In the genomic region with DNA sequence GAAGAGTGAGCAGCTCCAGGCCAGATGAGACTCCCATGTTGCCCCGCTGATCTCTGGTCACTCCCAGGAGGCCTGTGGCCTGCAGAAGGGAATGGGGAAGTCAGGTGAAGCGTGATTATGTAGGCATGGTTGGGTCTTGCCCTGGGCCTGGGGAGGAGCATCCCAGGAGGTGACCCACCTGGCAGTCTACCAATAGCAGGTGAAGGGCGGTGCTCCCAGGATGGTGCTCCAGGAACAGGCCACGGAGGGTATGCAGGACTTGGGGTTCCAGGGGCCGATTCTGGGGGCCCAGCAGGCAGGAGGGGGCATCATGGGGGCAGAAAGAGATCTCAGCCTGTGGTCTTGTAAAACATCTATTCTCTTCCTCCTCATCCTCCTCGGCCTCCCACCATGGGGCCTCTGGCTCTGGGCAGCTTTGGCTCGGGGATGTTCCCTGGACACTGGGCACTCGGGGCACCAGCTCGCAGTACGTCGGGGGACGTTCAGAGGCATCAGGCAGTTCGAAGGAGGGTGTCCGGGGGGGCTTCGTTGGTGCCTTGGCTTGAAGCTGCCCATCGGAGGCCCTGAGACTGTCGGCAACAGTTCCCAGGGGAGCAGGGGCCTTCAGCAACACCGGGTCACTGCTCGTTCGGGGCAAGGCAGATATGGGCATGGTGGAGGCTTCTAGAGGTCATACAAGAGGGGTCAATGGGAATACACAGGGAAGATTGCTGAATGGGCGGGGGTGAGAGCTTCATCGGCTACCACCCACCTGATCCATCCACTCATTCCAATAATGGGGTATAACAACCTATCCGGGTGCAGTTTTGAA, we compare ENCODE assay signal across 19 cellular contexts. TPM values are rescaled to one million over a fixed set of nuclear protein-coding genes. Genes with fewer than 3 reads are reported as not detected.
A peak's percentile ranks its signal among the peaks of the same experiment; 100 is the strongest.
DNase-seq lines count a peak whose midpoint lies in the region; ATAC-seq and TF ChIP-seq lines count a peak whose summit lies in the region.
"Had no signal": no experiment of that assay in that cellular context is flagged by ENCODE, and none has a peak within 500 bp of the region (broad histone marks: within the 10 kb centered on the region; RNA-seq: fewer than 3 reads in every experiment).

No MANE protein-coding gene starts in this region.

- no peak overlapping the region for H3K4me3 ChIP-seq in neuronal stem cell (ENCODE audit: low read length in 2 of 2)
- H3K4me3 ChIP-seq: GM23338, Peyer's patch had no signal

- peak; percentile 57 for DNase-seq in activated effector memory CD4-positive, alpha-beta T cell treated with anti-CD3 and anti-CD28 coated beads, Interleukin-2, amount 50 U/mL, for 16 hours
- DNase-seq in activated effector memory CD4-positive, alpha-beta T cell treated with Interleukin-2 at 50 U/mL for 16 hours = no peak
- no peak for DNase-seq in CD4-positive, alpha-beta T cell
- no peak for DNase-seq in RWPE1 (ENCODE audit: low spot score)
- no peak for DNase-seq in neuronal stem cell (ENCODE audit: low spot score)
- DNase-seq in activated T-cell treated with anti-CD3 and anti-CD28 coated beads, Interleukin-2, amount 50 U/mL, for 72 hours = no peak
- no peak for DNase-seq in HFFc6
- DNase-seq in HCEC 1CT = no peak
- DNase-seq: 8988T, GF-D8, NCI-H1048, NCI-H2081 treated with DMSO at 0.1 percent for 48 hours, NCI-H510A treated with DMSO at 0.1 percent for 48 hours, NCI-H82, Peyer's patch, Right ventricle myocardium superior had no signal

- POLR2A ChIA-PET in CD4-positive, alpha-beta T cell (lab: Charles Lee) = interaction anchor here (1.5 to 1.6 kb wide), 2 partner anchors 15 to 17 kb away, joined by 3 to 5 read pairs; a partner anchor contains a TSS
- POLR2A ChIA-PET in RWPE1 (lab: Yijun Ruan, JAX; ENCODE audit: low non-redundant PET) = no interaction called here

- no peak overlapping the region for H4K8ac ChIP-seq in neuronal stem cell (ENCODE audit: low read depth, low read length)

- H3K4me3 Mint-ChIP-seq in CD4-positive, alpha-beta T cell = no peak overlapping the region
- no peak overlapping the region for H3K4me3 Mint-ChIP-seq in activated T-cell treated with anti-CD3 and anti-CD28 coated beads, Interleukin-2, amount 50 U/mL, for 72 hours
- no peak overlapping the region for H3K4me3 Mint-ChIP-seq in HFFc6
- H3K4me3 Mint-ChIP-seq: GM23338 had no signal

- no peak overlapping the region for H3K23ac ChIP-seq in neuronal stem cell (ENCODE audit: low read depth, low read length, poor library complexity)

- no peaks in the 10 kb centered on the region for H3K27me3 Mint-ChIP-seq in CD4-positive, alpha-beta T cell
- H3K27me3 Mint-ChIP-seq in activated T-cell treated with anti-CD3 and anti-CD28 coated beads, Interleukin-2, amount 50 U/mL, for 72 hours (ENCODE audit: low read depth) = no peaks in the 10 kb centered on the region
- H3K27me3 Mint-ChIP-seq in HFFc6 (ENCODE audit: insufficient read depth) = peaks cover 3% of the 10 kb centered on the region; the same call in 1 of the 2 replicates

- no peak overlapping the region for H2BK12ac ChIP-seq in neuronal stem cell (ENCODE audit: low read length)

- peaks cover 11% of the 10 kb centered on the region for H3K4me1 Mint-ChIP-seq in CD4-positive, alpha-beta T cell (ENCODE audit: low read depth)
- peaks cover 19% of the 10 kb centered on the region for H3K4me1 Mint-ChIP-seq in activated T-cell treated with anti-CD3 and anti-CD28 coated beads, Interleukin-2, amount 50 U/mL, for 72 hours (ENCODE audit: low read depth)
- H3K4me1 Mint-ChIP-seq in HFFc6 (ENCODE audit: low read depth) = no peaks in the 10 kb centered on the region

- no peak overlapping the region for H4K91ac ChIP-seq in neuronal stem cell (ENCODE audit: low read depth, low read length, poor library complexity)

- H2BK120ac ChIP-seq in neuronal stem cell (ENCODE audit: low read depth, low read length) = no peak overlapping the region

- peak overlapping the region; percentile 0 for H2BK5ac ChIP-seq in neuronal stem cell (ENCODE audit: low read length)

- no peak overlapping the region for H2BK15ac ChIP-seq in neuronal stem cell (ENCODE audit: low read length)

- H3K79me1 ChIP-seq in neuronal stem cell (ENCODE audit: low read depth, low read length) = no peaks in the 10 kb centered on the region

- no peak for ATAC-seq in CD4-positive, alpha-beta T cell (ENCODE audit: poor library complexity)
- ATAC-seq in activated T-cell treated with anti-CD3 and anti-CD28 coated beads, Interleukin-2, amount 50 U/mL, for 72 hours (replicated peaks in 1 of 2) = no peak

- CTCF ChIA-PET in CD4-positive, alpha-beta T cell (lab: Charles Lee) = interaction anchor here (1.7 kb wide), 1 partner anchor 108 kb away, joined by 6 read pairs; no protein-coding TSS in a partner anchor
- CTCF ChIA-PET in RWPE1 (lab: Yijun Ruan, JAX) = no interaction called here

- peaks cover 0 to 5% of the 10 kb centered on the region in 2 donors for H3K4me1 ChIP-seq in neuronal stem cell (ENCODE audit: control insufficient read depth in 2 of 2, insufficient read depth in 1 of 2, low read depth in 1 of 2, low read length in 2 of 2)

- peaks cover 81% of the 10 kb centered on the region for H3K36me3 Mint-ChIP-seq in CD4-positive, alpha-beta T cell (ENCODE audit: low read depth)
- H3K36me3 Mint-ChIP-seq in activated T-cell treated with anti-CD3 and anti-CD28 coated beads, Interleukin-2, amount 50 U/mL, for 72 hours (ENCODE audit: insufficient read depth in 2 of 2) = peaks cover 6 to 14% of the 10 kb centered on the region in 2 donors
- peaks cover 4% of the 10 kb centered on the region for H3K36me3 Mint-ChIP-seq in HFFc6 (ENCODE audit: low read depth)

- peaks cover 13 to 23% of the 10 kb centered on the region in 2 donors for H3K36me3 ChIP-seq in neuronal stem cell (replicated peaks in 1 of 2; ENCODE audit: control insufficient read depth in 2 of 2, insufficient read depth in 2 of 2, low read length in 2 of 2)

- peak overlapping the region; percentile 88 for H2AK5ac ChIP-seq in neuronal stem cell (ENCODE audit: low read depth, low read length)

- H3K4me2 ChIP-seq in neuronal stem cell (ENCODE audit: insufficient read depth, low read length, poor library complexity, severe bottlenecking) = no peak overlapping the region
- H3K4me2 ChIP-seq: GM23338 had no signal

- no peaks in the 10 kb centered on the region for H3K9me3 ChIP-seq in CD4-positive, alpha-beta T cell (ENCODE audit: control insufficient read depth, low read length)
- no peaks in the 10 kb centered on the region for H3K9me3 ChIP-seq in neuronal stem cell (replicated peaks in 1 of 2; ENCODE audit: control insufficient read depth in 2 of 2, insufficient read depth in 1 of 2, low read depth in 1 of 2, low read length in 2 of 2)
- H3K9me3 ChIP-seq: Peyer's patch had no signal

- no peaks in the 10 kb centered on the region for H3K9me3 Mint-ChIP-seq in CD4-positive, alpha-beta T cell
- no peaks in the 10 kb centered on the region for H3K9me3 Mint-ChIP-seq in activated T-cell treated with anti-CD3 and anti-CD28 coated beads, Interleukin-2, amount 50 U/mL, for 72 hours
- no peaks in the 10 kb centered on the region for H3K9me3 Mint-ChIP-seq in HFFc6
- H3K9me3 Mint-ChIP-seq: GM23338 had no signal

- H2AFZ ChIP-seq in neuronal stem cell (ENCODE audit: low read length) = no peak overlapping the region
- H2AFZ ChIP-seq: GM23338 had no signal

- intact Hi-C loops in CD4-positive, alpha-beta T cell (cut with DNase I, micrococcal nuclease) = loop anchor here in 1 of 2 experiments (5.0 kb wide), 1 partner anchor 238 kb away; no protein-coding TSS in a partner anchor

- H3K27ac Mint-ChIP-seq in CD4-positive, alpha-beta T cell = peak overlapping the region; percentile 44
- H3K27ac Mint-ChIP-seq in activated T-cell treated with anti-CD3 and anti-CD28 coated beads, Interleukin-2, amount 50 U/mL, for 72 hours = no peak overlapping the region
- no peak overlapping the region for H3K27ac Mint-ChIP-seq in HFFc6
- H3K27ac Mint-ChIP-seq: GM23338 had no signal

- no peaks in the 10 kb centered on the region for H3K27me3 ChIP-seq in CD4-positive, alpha-beta T cell (ENCODE audit: control insufficient read depth, insufficient read depth, low read length)
- no peaks in the 10 kb centered on the region for H3K27me3 ChIP-seq in neuronal stem cell (ENCODE audit: control insufficient read depth in 3 of 3, insufficient read depth in 3 of 3, low read depth in 1 of 3, low read length in 3 of 3)
- H3K27me3 ChIP-seq: Peyer's patch had no signal

- WGBS in neuronal stem cell (ENCODE audit: extremely low coverage in 2 of 2, insufficient read length in 2 of 2, insufficient replicate concordance in 1 of 2), 2 donors = no CpG with 5 or more reads among the region's 23 CpGs

- TF ChIP-seq CTCF in CD4-positive, alpha-beta T cell (IDR thresholded peaks at IDR 0.05) = no peak
- TF ChIP-seq CTCF in RWPE1 (conservative IDR thresholded peaks at IDR 0.05; ENCODE audit: low read depth) (no peak), HFFc6 (IDR thresholded peaks at IDR 0.05) (no peak)

- no peak overlapping the region for H3K4ac ChIP-seq in neuronal stem cell (ENCODE audit: low read length)

- H3K18ac ChIP-seq in neuronal stem cell (ENCODE audit: low read length) = peak overlapping the region; percentile 38

- H3K14ac ChIP-seq in neuronal stem cell (ENCODE audit: low read length) = no peak overlapping the region

- no peak overlapping the region for H3K27ac ChIP-seq in CD4-positive, alpha-beta T cell (ENCODE audit: low read depth, low read length)
- H3K27ac ChIP-seq in RWPE1 = peak overlapping the region; percentile 12
- no peak overlapping the region for H3K27ac ChIP-seq in neuronal stem cell (replicated peaks; ENCODE audit: low read length)

- no peak overlapping the region for H3K9ac ChIP-seq in neuronal stem cell (ENCODE audit: low read depth, low read length, poor library complexity)

RNA-seq across cellular contexts. Expression of a gene that starts 12.4 kb away (rescaled TPM):
- 10 to 100 TPM; 39.2 to 41.3 TPM for total RNA-seq in CD4-positive, alpha-beta T cell
- polyA plus RNA-seq in neuronal stem cell (2013, experiment 1 of 2) = 0.18 TPM
- polyA plus RNA-seq in neuronal stem cell (2013, experiment 2 of 2) = 0.14 TPM
- total RNA-seq in activated T-cell treated with anti-CD3 and anti-CD28 coated beads, Interleukin-2, amount 50 U/mL, for 72 hours = 10 to 100 TPM; 19.9 to 24.5 TPM
- not detected for total RNA-seq in HFFc6 (2021; fragmentation: NEBNext Ultra II Directional; extraction: Animal tissue kit (Norgen Biotek cat#: 25700))
- total RNA-seq: Right ventricle myocardium superior had no signal

RNA-seq across cellular contexts. Expression of a gene that starts 15.4 kb away (rescaled TPM):
- total RNA-seq in CD4-positive, alpha-beta T cell = 1 to 10 TPM; 1.6 to 1.9 TPM
- 49.7 TPM for polyA plus RNA-seq in neuronal stem cell (2013, experiment 1 of 2)
- 50.0 TPM for polyA plus RNA-seq in neuronal stem cell (2013, experiment 2 of 2)
- 10 to 100 TPM; 49.0 to 68.4 TPM for total RNA-seq in activated T-cell treated with anti-CD3 and anti-CD28 coated beads, Interleukin-2, amount 50 U/mL, for 72 hours
- 10 to 100 TPM; 46.1 to 53.3 (median 48.8) TPM for total RNA-seq in HFFc6 (2021; fragmentation: NEBNext Ultra II Directional; extraction: Animal tissue kit (Norgen Biotek cat#: 25700))

RNA-seq across cellular contexts. Expression of a gene that starts 17.5 kb away (rescaled TPM):
- total RNA-seq in CD4-positive, alpha-beta T cell = 10 to 100 TPM; 34.5 to 36.6 TPM
- polyA plus RNA-seq in neuronal stem cell (2013, experiment 1 of 2) = 54.3 TPM
- 53.1 TPM for polyA plus RNA-seq in neuronal stem cell (2013, experiment 2 of 2)
- total RNA-seq in activated T-cell treated with anti-CD3 and anti-CD28 coated beads, Interleukin-2, amount 50 U/mL, for 72 hours = 100 to 1,000 TPM; 130 to 162 TPM
- total RNA-seq in HFFc6 (2021; fragmentation: NEBNext Ultra II Directional; extraction: Animal tissue kit (Norgen Biotek cat#: 25700)) = 10 to 100 TPM; 52.2 to 60.5 (median 56.4) TPM

RNA-seq across cellular contexts. Expression of a gene that starts 17.6 kb away (rescaled TPM):
- 10 to 100 TPM; 70.0 to 70.1 TPM for total RNA-seq in CD4-positive, alpha-beta T cell
- polyA plus RNA-seq in neuronal stem cell (2013, experiment 1 of 2) = 0.06 TPM
- polyA plus RNA-seq in neuronal stem cell (2013, experiment 2 of 2) = 0.04 TPM
- 100 to 1,000 TPM; 111 to 114 TPM for total RNA-seq in activated T-cell treated with anti-CD3 and anti-CD28 coated beads, Interleukin-2, amount 50 U/mL, for 72 hours
- total RNA-seq in HFFc6 (2021; fragmentation: NEBNext Ultra II Directional; extraction: Animal tissue kit (Norgen Biotek cat#: 25700)) = not detected
- total RNA-seq: MCF 10A had no signal
- polyA plus RNA-seq: BJ had no signal

RNA-seq across cellular contexts. Expression of a gene that starts 34.4 kb away (rescaled TPM):
- total RNA-seq in CD4-positive, alpha-beta T cell = under 1 TPM in 1 of 2 experiments, not detected in 1; 0.55 TPM
- polyA plus RNA-seq in neuronal stem cell (2013, experiment 1 of 2) = 0.21 TPM
- 0.64 TPM for polyA plus RNA-seq in neuronal stem cell (2013, experiment 2 of 2)
- total RNA-seq in activated T-cell treated with anti-CD3 and anti-CD28 coated beads, Interleukin-2, amount 50 U/mL, for 72 hours = 1 to 10 TPM; 1.8 to 2.5 TPM
- total RNA-seq in HFFc6 (2021; fragmentation: NEBNext Ultra II Directional; extraction: Animal tissue kit (Norgen Biotek cat#: 25700)) = 1 to 10 TPM in 4 of 6 experiments, under 1 TPM in 2; 0.82 to 1.5 (median 1.2) TPM

Comparison
In these comparisons a context has a peak if more than half of its experiments do, and no peak if none do; other contexts are left out.
1. RNA of a gene that starts 12.4 kb away (total RNA-seq): 39.2 to 41.3 TPM in CD4-positive, alpha-beta T cell and 19.9 to 24.5 TPM in activated T-cell treated with anti-CD3 and anti-CD28 coated beads, Interleukin-2, amount 50 U/mL, for 72 hours; not detected in HFFc6; every median in the first group is over 10 times any median in the second.
2. RNA of a gene that starts 15.4 kb away (total RNA-seq): 49.0 to 68.4 TPM in activated T-cell treated with anti-CD3 and anti-CD28 coated beads, Interleukin-2, amount 50 U/mL, for 72 hours and 46.1 to 53.3 TPM in HFFc6; 1.6 to 1.9 TPM in CD4-positive, alpha-beta T cell; every median in the first group is over 10 times any median in the second.